Comparison of ENCODE assay signal across 19 cellular contexts in the genomic region with DNA sequence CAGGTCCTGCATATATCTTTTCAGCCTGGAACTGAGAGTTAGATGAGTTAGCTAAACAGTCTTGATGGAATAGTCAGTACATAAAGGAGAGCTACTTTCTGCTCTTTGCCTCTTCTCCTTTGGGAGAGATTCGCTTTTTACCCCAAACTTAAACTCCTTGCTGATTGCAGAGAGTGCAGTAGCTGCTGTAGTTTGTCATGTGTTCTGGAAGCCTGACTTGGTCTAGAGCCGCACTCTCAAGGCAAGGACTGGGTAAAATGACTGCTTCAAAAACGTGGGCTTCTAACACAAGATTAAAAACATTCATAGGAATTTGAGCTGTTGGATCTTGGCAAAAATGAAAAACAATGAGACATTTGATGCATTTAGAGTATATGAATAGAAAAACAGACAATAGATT.
DNase-seq lines count a peak whose midpoint lies in the region; ATAC-seq, FAIRE-seq and TF ChIP-seq lines count a peak whose summit lies in the region.
"Had no signal": no experiment of that assay in that cellular context is flagged by ENCODE, and none has a peak within 500 bp of the region (broad histone marks: within the 10 kb centered on the region; RNA-seq: fewer than 3 reads in every experiment).

No MANE protein-coding gene starts in this region.

- H3K36me3 Mint-ChIP-seq in GM23338 (ENCODE audit: low read depth) (peaks cover 25% of the 10 kb centered on the region), neural progenitor cell (no peaks in the 10 kb centered on the region)
- no peaks in the 10 kb centered on the region for H3K36me3 Mint-ChIP-seq in activated T-cell treated with anti-CD3 and anti-CD28 coated beads, Interleukin-2, amount 50 U/mL, for 72 hours (ENCODE audit: insufficient read depth in 2 of 2)
- H3K36me3 Mint-ChIP-seq: CD4-positive, CD25-positive, alpha-beta regulatory T cell had no signal

- ATAC-seq in GM23338 (peak; percentile 54), K562 (no peak), PC-3 (no peak)
- ATAC-seq in activated T-cell treated with anti-CD3 and anti-CD28 coated beads, Interleukin-2, amount 50 U/mL, for 72 hours (replicated peaks in 1 of 2) = no peak

- H3K4me3 ChIP-seq in GM23338 = no peak overlapping the region
- no peak overlapping the region for H3K4me3 ChIP-seq in K562
- no peak overlapping the region for H3K4me3 ChIP-seq in neural progenitor cell
- H3K4me3 ChIP-seq in PC-3 (ENCODE audit: low read length) = no peak overlapping the region

- H3K9ac ChIP-seq in K562 (ENCODE audit: insufficient read depth in 1 of 2, low read depth in 2 of 2, low read length in 2 of 2) = no peak overlapping the region
- no peak overlapping the region for H3K9ac ChIP-seq in neural progenitor cell
- no peak overlapping the region for H3K9ac ChIP-seq in PC-3 (ENCODE audit: low read length)

- H3F3A ChIP-seq in GM23338 (replicated peaks; ENCODE audit: low read depth) (no peaks in the 10 kb centered on the region), neural progenitor cell (ENCODE audit: low read depth) (no peaks in the 10 kb centered on the region), PC-3 (ENCODE audit: low read length, unreplicated experiment) (no peaks in the 10 kb centered on the region)

- H3K9me2 ChIP-seq in GM23338 (ENCODE audit: insufficient read depth) = no peaks in the 10 kb centered on the region
- H3K9me2 ChIP-seq in PC-3 (replicated peaks; ENCODE audit: low read length) = no peaks in the 10 kb centered on the region

- TF ChIP-seq RAD21 in K562 (CRISPR knock-in tag; conservative IDR thresholded peaks at IDR 0.05 in 1 of 2, IDR thresholded peaks at IDR 0.05 in 1 of 2) = no peak

- TF ChIP-seq CTCF in GM23338 (conservative IDR thresholded peaks at IDR 0.05; ENCODE audit: low read depth in 2 of 2) = no peak
- no peak for TF ChIP-seq CTCF in K562 (IDR thresholded peaks at IDR 0.05 in 2 of 3, conservative IDR thresholded peaks at IDR 0.05 in 1 of 3; ENCODE audit: insufficient read depth in 2 of 3, low read depth in 1 of 3, low read length in 3 of 3)
- no peak for TF ChIP-seq CTCF in neural progenitor cell (IDR thresholded peaks at IDR 0.05)
- TF ChIP-seq CTCF in PC-3 (conservative IDR thresholded peaks at IDR 0.05; ENCODE audit: low read depth, low read length) = no peak

- no peak for TF ChIP-seq POLR2A in K562 (conservative IDR thresholded peaks at IDR 0.05)

- H3K4me3 Mint-ChIP-seq in GM23338 = no peak overlapping the region
- no peak overlapping the region for H3K4me3 Mint-ChIP-seq in neural progenitor cell
- H3K4me3 Mint-ChIP-seq in activated T-cell treated with anti-CD3 and anti-CD28 coated beads, Interleukin-2, amount 50 U/mL, for 72 hours = no peak overlapping the region
- H3K4me3 Mint-ChIP-seq: CD4-positive, CD25-positive, alpha-beta regulatory T cell; CD8-positive, alpha-beta memory T cell had no signal

- H3K9me3 Mint-ChIP-seq in GM23338 (peaks cover 14% of the 10 kb centered on the region; the same call in 2 of the 3 replicates), neural progenitor cell (peaks cover 4% of the 10 kb centered on the region)
- H3K9me3 Mint-ChIP-seq in activated T-cell treated with anti-CD3 and anti-CD28 coated beads, Interleukin-2, amount 50 U/mL, for 72 hours = no peaks in the 10 kb centered on the region

- DNase-seq in G401 (ENCODE audit: low spot score) (peak; percentile 24), GM23338 (ENCODE audit: low spot score) (no peak), K562 (ENCODE audit: extremely low read depth in 1 of 4, low spot score in 3 of 4) (no peak), neural progenitor cell (ENCODE audit: low spot score) (no peak), hepatic stellate cell (ENCODE audit: low spot score) (no peak), PC-3 (no peak)
- DNase-seq in activated T-cell treated with anti-CD3 and anti-CD28 coated beads, Interleukin-2, amount 50 U/mL, for 72 hours = no peak
- DNase-seq: ACHN; BE2C; C1 segment of cervical spinal cord; CD4-positive, CD25-positive, alpha-beta regulatory T cell; CD8-positive, alpha-beta memory T cell; COR-L47; GDM1; GOT3; H7 had no signal

- H3K9me3 ChIP-seq in K562 (replicated peaks; ENCODE audit: control insufficient read depth, insufficient read depth, low read depth, low read length) (no peaks in the 10 kb centered on the region), neural progenitor cell (ENCODE audit: low read depth) (no peaks in the 10 kb centered on the region), PC-3 (ENCODE audit: low read length) (no peaks in the 10 kb centered on the region)
- H3K9me3 ChIP-seq: BE2C had no signal

- POLR2A ChIA-PET in K562 (lab: Yijun Ruan, JAX) = no interaction called here
- POLR2A ChIA-PET in PC-3 (lab: Charles Lee; ENCODE audit: unreplicated experiment) = no interaction called here

- BruUV-seq in K562 (replicated peaks; lab: Mats Ljungman, UMichigan) = no TSS peak
- BruUV-seq in PC-3 (replicated peaks; lab: Mats Ljungman, UMichigan) = no TSS peak

- CTCF ChIA-PET in K562 (lab: Yijun Ruan, JAX; ENCODE audit: low intra/inter-chr PET ratio) = no interaction called here
- CTCF ChIA-PET in PC-3 (lab: Charles Lee) = no interaction called here

- H3K27me3 ChIP-seq in GM23338 (ENCODE audit: insufficient read depth) (no peaks in the 10 kb centered on the region), K562 (ENCODE audit: control insufficient read depth in 2 of 2, insufficient read depth in 2 of 2, low read length in 2 of 2) (no peaks in the 10 kb centered on the region), neural progenitor cell (no peaks in the 10 kb centered on the region), PC-3 (ENCODE audit: low read length) (no peaks in the 10 kb centered on the region)
- H3K27me3 ChIP-seq: BE2C had no signal

- H3K4me2 ChIP-seq in GM23338 (no peak overlapping the region), K562 (ENCODE audit: insufficient read depth, low read length) (no peak overlapping the region), neural progenitor cell (no peak overlapping the region), PC-3 (ENCODE audit: low read length) (no peak overlapping the region)

- intact Hi-C loops in K562 (cut with micrococcal nuclease) (no loop called here), PC-3 (cut with micrococcal nuclease) (no loop called here)

- H3K27ac Mint-ChIP-seq in GM23338 = 0 out of 2 replicates have a peak overlapping the region, but pooled peaks have one; percentile 38
- H3K27ac Mint-ChIP-seq in neural progenitor cell = no peak overlapping the region
- H3K27ac Mint-ChIP-seq in activated T-cell treated with anti-CD3 and anti-CD28 coated beads, Interleukin-2, amount 50 U/mL, for 72 hours = no peak overlapping the region
- H3K27ac Mint-ChIP-seq: CD4-positive, CD25-positive, alpha-beta regulatory T cell; CD8-positive, alpha-beta memory T cell had no signal

- in situ Hi-C loops in G401 (cut with HindIII; ENCODE audit: low sequenced_read_pairs) = no loop called here
- in situ Hi-C loops in K562 (cut with MboI) = loop anchor here (25.0 kb wide), 3 partner anchors 656 to 1281 kb away; no protein-coding TSS in a partner anchor

- H3K9me1 ChIP-seq in K562 (ENCODE audit: control insufficient read depth, insufficient read depth, low read length) = no peaks in the 10 kb centered on the region

- H4K20me1 ChIP-seq in GM23338 (replicated peaks; ENCODE audit: insufficient read depth) = no peaks in the 10 kb centered on the region
- H4K20me1 ChIP-seq in K562 (replicated peaks; ENCODE audit: control insufficient read depth, insufficient read depth, low read length) = no peaks in the 10 kb centered on the region
- H4K20me1 ChIP-seq in neural progenitor cell (ENCODE audit: low read depth) = no peaks in the 10 kb centered on the region
- H4K20me1 ChIP-seq in PC-3 (ENCODE audit: low read length) = no peaks in the 10 kb centered on the region

- H3K4me1 Mint-ChIP-seq in GM23338 (peaks cover 25% of the 10 kb centered on the region), neural progenitor cell (no peaks in the 10 kb centered on the region)
- no peaks in the 10 kb centered on the region for H3K4me1 Mint-ChIP-seq in activated T-cell treated with anti-CD3 and anti-CD28 coated beads, Interleukin-2, amount 50 U/mL, for 72 hours (ENCODE audit: low read depth)
- H3K4me1 Mint-ChIP-seq: CD4-positive, CD25-positive, alpha-beta regulatory T cell; CD8-positive, alpha-beta memory T cell had no signal

- WGBS in K562 (ENCODE audit: insufficient coverage, low coverage, missing lambda C conversion rate) = 1% methylated on average over 3 of the region's 3 CpGs

- no peak for TF ChIP-seq EP300 in K562 (IDR thresholded peaks at IDR 0.05; ENCODE audit: low read length)

- peaks cover 4% of the 10 kb centered on the region; the same call in 1 of the 2 replicates for H3K36me3 ChIP-seq in GM23338 (ENCODE audit: insufficient read depth)
- H3K36me3 ChIP-seq in K562 (ENCODE audit: control insufficient read depth, insufficient read depth, low read length) = no peaks in the 10 kb centered on the region
- H3K36me3 ChIP-seq in neural progenitor cell = no peaks in the 10 kb centered on the region
- no peaks in the 10 kb centered on the region for H3K36me3 ChIP-seq in PC-3 (ENCODE audit: low read depth, low read length)
- H3K36me3 ChIP-seq: BE2C had no signal

- H2AFZ ChIP-seq in GM23338 (no peak overlapping the region), K562 (ENCODE audit: low read depth, low read length) (no peak overlapping the region), neural progenitor cell (replicated peaks) (peak overlapping the region; percentile 18), PC-3 (ENCODE audit: low read length) (no peak overlapping the region)

- H3K79me2 ChIP-seq in GM23338 (replicated peaks; ENCODE audit: insufficient read depth) = 0 out of 2 replicates have a peak, but pooled peaks cover 3% of the 10 kb centered on the region
- no peaks in the 10 kb centered on the region for H3K79me2 ChIP-seq in K562 (ENCODE audit: control insufficient read depth, insufficient read depth, low read length)
- H3K79me2 ChIP-seq in neural progenitor cell (ENCODE audit: low read depth) = no peaks in the 10 kb centered on the region
- no peaks in the 10 kb centered on the region for H3K79me2 ChIP-seq in PC-3 (ENCODE audit: low read length)

- H3K27ac ChIP-seq in GM23338 (ENCODE audit: low read depth) (peak overlapping the region; percentile 74; the same call in 1 of the 2 replicates), K562 (ENCODE audit: extremely low read depth, low read depth, low read length) (no peak overlapping the region), neural progenitor cell (no peak overlapping the region), PC-3 (ENCODE audit: low read length) (no peak overlapping the region)

- peaks cover 3% of the 10 kb centered on the region for H3K27me3 Mint-ChIP-seq in GM23338 (ENCODE audit: insufficient read depth, low read depth, poor library complexity)
- peaks cover 3% of the 10 kb centered on the region for H3K27me3 Mint-ChIP-seq in neural progenitor cell (ENCODE audit: insufficient read depth, low read depth)
- H3K27me3 Mint-ChIP-seq in activated T-cell treated with anti-CD3 and anti-CD28 coated beads, Interleukin-2, amount 50 U/mL, for 72 hours (ENCODE audit: low read depth) = peaks cover 17% of the 10 kb centered on the region

- peaks cover 26% of the 10 kb centered on the region for H3K4me1 ChIP-seq in GM23338 (ENCODE audit: insufficient read depth)
- H3K4me1 ChIP-seq in K562 (replicated peaks in 1 of 2; ENCODE audit: control insufficient read depth in 2 of 2, insufficient read depth in 2 of 2, low read length in 2 of 2) = no peaks in the 10 kb centered on the region
- H3K4me1 ChIP-seq in neural progenitor cell = no peaks in the 10 kb centered on the region
- no peaks in the 10 kb centered on the region for H3K4me1 ChIP-seq in PC-3 (ENCODE audit: insufficient read depth, low read length)
- H3K4me1 ChIP-seq: BE2C had no signal

- FAIRE-seq in K562 (lab: Jason Lieb, UNC) = no peak
- FAIRE-seq: A204.1, GM12892, GM18507 had no signal
